34 cellular contexts compared by ENCODE assay signal in the genomic region with DNA sequence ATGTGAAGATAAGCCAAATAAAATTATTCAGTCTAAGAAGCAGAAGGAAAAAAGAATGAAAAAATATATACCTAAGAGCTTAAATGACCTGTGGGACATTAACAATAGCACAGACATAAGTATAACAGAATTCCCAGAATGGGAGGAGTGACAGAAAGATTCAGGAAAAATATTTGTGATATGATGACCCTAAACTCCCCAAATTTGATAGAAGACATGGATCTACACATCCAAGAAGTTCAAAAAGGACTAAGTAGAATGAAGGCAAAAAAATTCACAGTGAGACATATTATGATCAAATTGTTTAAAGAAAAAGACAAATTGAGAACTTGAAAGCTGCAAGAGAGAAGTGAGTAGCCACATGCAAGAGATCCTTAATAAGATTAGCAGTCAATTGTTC.
"Had no signal": no experiment of that assay in that cellular context is flagged by ENCODE, and none has a peak within 500 bp of the region (broad histone marks: within the 10 kb centered on the region; RNA-seq: fewer than 3 reads in every experiment).

No MANE protein-coding gene starts in this region.

- H3K4me3 ChIP-seq: MG63 had no signal

- H3K9me3 ChIP-seq: MG63 had no signal

- DNase-seq: Karpas-422, Kasumi-1, MG63, MM.1S, MV-4-11, NCI-H1048, NCI-H1092, NCI-H1092 treated with DMSO at 0.1 percent for 48 hours, NCI-H1105, NCI-H1105 treated with DMSO at 0.1 percent for 48 hours, NCI-H1417, NCI-H1417 treated with DMSO at 0.1 percent for 48 hours, NCI-H1436, NCI-H1436 treated with DMSO at 0.1 percent for 48 hours, NCI-H146, NCI-H1694, NCI-H1694 treated with DMSO at 0.1 percent for 48 hours, NCI-H187, NCI-H187 treated with DMSO at 0.1 percent for 48 hours, NCI-H1930, NCI-H2029, NCI-H2029 treated with DMSO at 0.1 percent for 48 hours, NCI-H2081, NCI-H2107, NCI-H2171, NCI-H2171 treated with DMSO at 0.1 percent for 48 hours, NCI-H2227 treated with DMSO at 0.1 percent for 48 hours, NCI-H226, NCI-H345, NCI-H446, NCI-H446 treated with DMSO at 0.1 percent for 48 hours, NCI-H510A, NCI-H510A treated with DMSO at 0.1 percent for 48 hours had no signal

- H3K27ac ChIP-seq: KMS-11 had no signal

- H3K36me3 ChIP-seq: MG63 had no signal
